34 cellular contexts compared by ENCODE assay signal in genomic region chr11:109193880-109194279, GRCh38.
"Had no signal": no experiment of that assay in that cellular context is flagged by ENCODE, and none has a peak within 500 bp of the region (broad histone marks: within the 10 kb centered on the region; RNA-seq: fewer than 3 reads in every experiment).

No MANE protein-coding gene starts in this region.

- ATAC-seq: activated CD8-positive, alpha-beta T cell treated with anti-CD3 and anti-CD28 coated beads for 36 hours; activated naive CD4-positive, alpha-beta T cell treated with anti-CD3 and anti-CD28 coated beads, Interleukin-2, amount 50 U/mL, for 72 hours; activated T-cell treated with anti-CD3 and anti-CD28 coated beads, Interleukin-2, amount 50 U/mL, for 4 hours; activated T-cell treated with anti-CD3 and anti-CD28 coated beads, Interleukin-2, amount 50 U/mL, for 72 hours; activated T-helper 17 cell treated with anti-CD3 and anti-CD28 coated beads, Interleukin-2, amount 50 U/mL, for 72 hours had no signal

- H3K27me3 ChIP-seq: adrenal gland, cardiac muscle cell had no signal

- DNase-seq: activated B cell treated with CpG ODN at 0.5 μM for 24 hours; activated CD4-positive, alpha-beta memory T cell treated with anti-CD3 and anti-CD28 coated beads for 36 hours; activated CD4-positive, alpha-beta T cell treated with anti-CD3 and anti-CD28 coated beads for 4 hours; activated CD4-positive, alpha-beta T cell treated with anti-CD3 and anti-CD28 coated beads, Interleukin-2, amount 10 ng/mL, durations not matched to agents 24 days and 14 days; activated CD4-positive, alpha-beta T cell treated with anti-CD3 and anti-CD28 coated beads, Interleukin-2, amount 50 U/mL, for 1 hour; activated CD4-positive, alpha-beta T cell treated with anti-CD3 and anti-CD28 coated beads, Interleukin-2, amount 50 U/mL, for 4 hours; activated CD4-positive, CD25-positive, alpha-beta regulatory T cell treated with anti-CD3 and anti-CD28 coated beads, Interleukin-2, amount 50 U/mL, for 72 hours; activated CD8-positive, alpha-beta memory T cell treated with anti-CD3 and anti-CD28 coated beads, Interleukin-2, amount 50 U/mL, for 4 hours; activated CD8-positive, alpha-beta T cell treated with anti-CD3 and anti-CD28 coated beads for 36 hours; activated effector memory CD4-positive, alpha-beta T cell treated with anti-CD3 and anti-CD28 coated beads, Interleukin-2, amount 50 U/mL, for 16 hours; activated gamma-delta T cell treated with Interleukin-2 at 50 U/mL for 16 hours; activated naive CD4-positive, alpha-beta T cell; activated naive CD4-positive, alpha-beta T cell treated with anti-CD3 and anti-CD28 coated beads for 36 hours; activated naive CD4-positive, alpha-beta T cell treated with anti-CD3 and anti-CD28 coated beads, Interleukin-2, amount 50 U/mL, for 16 hours; activated naive CD8-positive, alpha-beta T cell treated with anti-CD3 and anti-CD28 coated beads for 36 hours; activated T-cell treated with anti-CD3 and anti-CD28 coated beads for 4 hours; activated T-cell treated with anti-CD3 and anti-CD28 coated beads, Interleukin-2, amount 50 U/mL, for 1 hour; activated T-cell treated with anti-CD3 and anti-CD28 coated beads, Interleukin-2, amount 50 U/mL, for 4 hours; activated T-cell treated with anti-CD3 and anti-CD28 coated beads, Interleukin-2, amount 50 U/mL, for 72 hours; adrenal gland; amniotic stem cell; aorta; caudate nucleus; cerebellar nuclear complex; T-helper 1 cell; T-helper 2 cell; T-helper 9 cell had no signal

- H3K27ac ChIP-seq: adrenal gland, cardiac muscle cell, VCaP had no signal

- H3K4me3 ChIP-seq: adrenal gland, cardiac muscle cell had no signal

- H3K4me1 ChIP-seq: adrenal gland had no signal

- FAIRE-seq: astrocyte, bronchial epithelial cell, TTC549 had no signal

- H3K9me3 ChIP-seq: adrenal gland had no signal

- H3K36me3 ChIP-seq: adrenal gland, cardiac muscle cell had no signal
